Comparison of ENCODE assay signal across 2 cellular contexts in the genomic region with DNA sequence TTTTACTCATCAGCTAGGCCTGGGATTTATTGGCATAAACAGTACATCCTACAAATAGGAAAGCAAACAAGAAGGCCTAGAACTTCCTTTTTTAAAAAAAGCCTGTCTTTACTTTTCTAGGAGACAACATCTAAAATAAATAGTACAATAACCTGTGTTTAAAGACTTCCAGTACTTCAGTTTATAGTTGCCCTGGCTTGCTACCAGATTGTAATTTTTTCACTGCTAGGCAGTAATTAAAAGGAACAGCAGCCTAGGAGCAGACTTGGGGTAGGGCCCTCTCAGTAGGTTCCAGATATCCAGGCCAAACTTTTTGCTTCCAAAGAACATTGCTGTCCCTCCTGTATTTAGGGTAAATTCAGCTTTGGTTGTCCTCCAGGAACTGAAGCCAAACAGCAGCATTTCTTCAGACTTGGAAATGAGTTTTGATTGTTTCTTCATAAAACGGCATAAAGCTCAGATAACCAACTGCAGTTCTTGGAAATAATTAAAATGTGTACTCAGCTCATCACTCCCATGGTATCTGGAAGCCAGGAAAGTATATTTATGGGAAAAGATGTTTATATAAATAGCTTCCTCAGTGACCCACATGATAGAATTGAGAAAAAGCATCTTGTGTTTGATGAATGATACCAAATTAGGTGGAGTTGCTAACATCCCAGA.
TF ChIP-seq lines count a peak whose summit lies in the region.

No MANE protein-coding gene starts in this region.

TF ChIP-seq in A549, 52 proteins besides CTCF, POLR2A, EP300 and RAD21:
- TF ChIP-seq EHF (CRISPR knock-in tag; IDR thresholded peaks at IDR 0.05) (no peak), GATA3 (IDR thresholded peaks at IDR 0.05; ENCODE audit: borderline replicate concordance) (peak; percentile 51; the same call in 1 of the 2 replicates)

TF ChIP-seq in IMR-90, 13 proteins besides CTCF, POLR2A, EP300 and RAD21:
- TF ChIP-seq SMC3 (IDR thresholded peaks at IDR 0.05; ENCODE audit: low read depth, low read length) (no peak), FOS (IDR thresholded peaks at IDR 0.05; ENCODE audit: low read depth, low read length) (no peak), MAFK (IDR thresholded peaks at IDR 0.05; ENCODE audit: low read depth, low read length) (no peak), RFX5 (IDR thresholded peaks at IDR 0.05; ENCODE audit: low read depth, low read length) (no peak), RCOR1 (IDR thresholded peaks at IDR 0.05; ENCODE audit: insufficient replicate concordance, low read length) (no peak), MAZ (IDR thresholded peaks at IDR 0.05; ENCODE audit: borderline replicate concordance, low read depth, low read length) (no peak), CHD1 (IDR thresholded peaks at IDR 0.05; ENCODE audit: low read depth, low read length) (no peak), CEBPB (IDR thresholded peaks at IDR 0.05; ENCODE audit: low read depth, low read length) (no peak), BHLHE40 (IDR thresholded peaks at IDR 0.05; ENCODE audit: low read depth, low read length) (no peak), MXI1 (IDR thresholded peaks at IDR 0.05; ENCODE audit: borderline replicate concordance, low read depth, low read length) (no peak), NFE2L2 (IDR thresholded peaks at IDR 0.05; ENCODE audit: low read depth, low read length) (no peak)
- TF ChIP-seq, protein P1, sequence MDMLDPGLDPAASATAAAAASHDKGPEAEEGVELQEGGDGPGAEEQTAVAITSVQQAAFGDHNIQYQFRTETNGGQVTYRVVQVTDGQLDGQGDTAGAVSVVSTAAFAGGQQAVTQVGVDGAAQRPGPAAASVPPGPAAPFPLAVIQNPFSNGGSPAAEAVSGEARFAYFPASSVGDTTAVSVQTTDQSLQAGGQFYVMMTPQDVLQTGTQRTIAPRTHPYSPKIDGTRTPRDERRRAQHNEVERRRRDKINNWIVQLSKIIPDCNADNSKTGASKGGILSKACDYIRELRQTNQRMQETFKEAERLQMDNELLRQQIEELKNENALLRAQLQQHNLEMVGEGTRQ (IDR thresholded peaks at IDR 0.05; ENCODE audit: low read depth, low read length): no peak
- TF ChIP-seq, protein P2, sequence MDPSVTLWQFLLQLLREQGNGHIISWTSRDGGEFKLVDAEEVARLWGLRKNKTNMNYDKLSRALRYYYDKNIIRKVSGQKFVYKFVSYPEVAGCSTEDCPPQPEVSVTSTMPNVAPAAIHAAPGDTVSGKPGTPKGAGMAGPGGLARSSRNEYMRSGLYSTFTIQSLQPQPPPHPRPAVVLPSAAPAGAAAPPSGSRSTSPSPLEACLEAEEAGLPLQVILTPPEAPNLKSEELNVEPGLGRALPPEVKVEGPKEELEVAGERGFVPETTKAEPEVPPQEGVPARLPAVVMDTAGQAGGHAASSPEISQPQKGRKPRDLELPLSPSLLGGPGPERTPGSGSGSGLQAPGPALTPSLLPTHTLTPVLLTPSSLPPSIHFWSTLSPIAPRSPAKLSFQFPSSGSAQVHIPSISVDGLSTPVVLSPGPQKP (IDR thresholded peaks at IDR 0.05; ENCODE audit: borderline replicate concordance, low read depth, low read length): no peak
